In genomic region chr12:97404093-97404492, GRCh38 we compare ENCODE assay signal across 14 cellular contexts. TPM values are rescaled to one million over a fixed set of nuclear protein-coding genes. Genes with fewer than 3 reads are reported as not detected.
DNase-seq lines count a peak whose midpoint lies in the region; ATAC-seq lines count a peak whose summit lies in the region.
"Had no signal": no experiment of that assay in that cellular context is flagged by ENCODE, and none has a peak within 500 bp of the region (broad histone marks: within the 10 kb centered on the region; RNA-seq: fewer than 3 reads in every experiment).

No MANE protein-coding gene starts in this region.

- intact Hi-C loops in left colon (cut with DNase I, micrococcal nuclease), result no loop called here

- DNase-seq in activated T-cell treated with anti-CD3 and anti-CD28 coated beads, Interleukin-2, amount 50 U/mL, for 1 hour, result no peak
- DNase-seq in germinal center (ENCODE audit: low spot score) (no peak), NCI-H526 treated with DMSO at 0.1 percent for 48 hours (lab: John Stamatoyannopoulos, UW) (no peak), left colon (no peak)
- DNase-seq: activated naive CD4-positive, alpha-beta T cell treated with Interleukin-2 at 50 U/mL for 16 hours; cortex of kidney; NK-92 treated with Interleukin-12 subunit alpha and Interleukin-12 subunit beta, amount 100 ng/mL, for 24 hours; T-cell had no signal

- ATAC-seq in GM18511 (IDR thresholded peaks at IDR 0.05; ENCODE audit: unreplicated experiment) (peak; percentile 45), GM19452 (IDR thresholded peaks at IDR 0.05; ENCODE audit: unreplicated experiment) (peak; percentile 13), HG02840 (IDR thresholded peaks at IDR 0.05; ENCODE audit: low FRiP score, unreplicated experiment) (peak; percentile 24), HG03469 (IDR thresholded peaks at IDR 0.05; ENCODE audit: unreplicated experiment) (peak; percentile 55), left colon (no peak)
- ATAC-seq: sciatic nerve, T-cell had no signal

RNA-seq across cellular contexts. Expression of gene RMST, which starts 58.5 kb away (rescaled TPM):
- under 1 TPM in 1 of 2 donors, not detected in 1; 0.53 TPM for total RNA-seq in left colon
- total RNA-seq: M059J, T-cell had no signal
